In genomic region chr2:46997884-46998283, GRCh38 we compare ENCODE assay signal across 26 cellular contexts.
"Had no signal": no experiment of that assay in that cellular context is flagged by ENCODE, and none has a peak within 500 bp of the region (broad histone marks: within the 10 kb centered on the region; RNA-seq: fewer than 3 reads in every experiment).

No MANE protein-coding gene starts in this region.

- H3K27me3 Mint-ChIP-seq: activated CD4-positive, alpha-beta T cell treated with anti-CD3 and anti-CD28 coated beads for 36 hours; activated CD8-positive, alpha-beta memory T cell treated with anti-CD3 and anti-CD28 coated beads, Interleukin-2, amount 10 ng/mL, durations not matched to agents 7 days and 5 days; stimulated activated naive CD8-positive, alpha-beta T cell treated with anti-CD3 and anti-CD28 coated beads, Interleukin-15, Interleukin-2, amounts not matched to agents 100 ng/mL and 50 ng/mL, for 24 hours had no signal

- H3K36me3 ChIP-seq: cardiac muscle cell, uterus had no signal

- H3K4me3 ChIP-seq: body of pancreas, cardiac muscle cell, heart right ventricle, left ventricle myocardium inferior, lung, right lobe of liver, suprapubic skin, tibial nerve, uterus had no signal

- H3K27ac Mint-ChIP-seq: activated CD4-positive, alpha-beta T cell treated with anti-CD3 and anti-CD28 coated beads for 36 hours; activated CD8-positive, alpha-beta memory T cell treated with anti-CD3 and anti-CD28 coated beads, Interleukin-2, amount 10 ng/mL, durations not matched to agents 7 days and 5 days; activated CD8-positive, alpha-beta T cell treated with anti-CD3 and anti-CD28 coated beads, Interleukin-2, amount 10 ng/mL, durations not matched to agents 7 days and 5 days; activated naive CD4-positive, alpha-beta T cell treated with anti-CD3 and anti-CD28 coated beads, Interleukin-2, amount 50 U/mL, for 72 hours; endodermal cell; stimulated activated naive CD8-positive, alpha-beta T cell treated with anti-CD3 and anti-CD28 coated beads, Interleukin-15, Interleukin-2, amounts not matched to agents 100 ng/mL and 50 ng/mL, for 24 hours had no signal

- H3K9me3 ChIP-seq: body of pancreas, heart right ventricle, left ventricle myocardium inferior, neutrophil, right lobe of liver, suprapubic skin, tibial nerve, uterus had no signal

- DNase-seq: activated CD4-positive, alpha-beta T cell treated with anti-CD3 and anti-CD28 coated beads for 36 hours; activated CD4-positive, CD25-positive, alpha-beta regulatory T cell; activated CD8-positive, alpha-beta memory T cell treated with anti-CD3 and anti-CD28 coated beads, Interleukin-2, amount 10 ng/mL, durations not matched to agents 7 days and 5 days; activated CD8-positive, alpha-beta T cell treated with anti-CD3 and anti-CD28 coated beads, Interleukin-2, amount 10 ng/mL, durations not matched to agents 7 days and 5 days; activated naive CD4-positive, alpha-beta T cell; activated T-cell treated with anti-CD3 and anti-CD28 coated beads, Interleukin-2, amount 50 U/mL, for 48 hours; anterior cingulate cortex; body of pancreas; endodermal cell; foreskin keratinocyte; heart right ventricle; left ventricle myocardium inferior; mesendoderm; nephron progenitor cell; right lobe of liver; stimulated activated CD4-positive, alpha-beta T cell treated with anti-CD3 and anti-CD28 coated beads, Interleukin-12 subunit alpha, Interleukin-12 subunit beta, amount 100 ng/mL, for 4 hours; stimulated activated CD4-positive, alpha-beta T cell treated with anti-CD3 and anti-CD28 coated beads, Interleukin-4, amount 100 ng/mL, for 1 hour; uterus had no signal

- H3K27ac ChIP-seq: body of pancreas, cardiac muscle cell, foreskin keratinocyte, heart right ventricle, left ventricle myocardium inferior, neutrophil, right lobe of liver, suprapubic skin, tibial nerve, uterus had no signal

- H3K4me3 Mint-ChIP-seq: activated CD4-positive, alpha-beta T cell treated with anti-CD3 and anti-CD28 coated beads for 36 hours; activated CD8-positive, alpha-beta memory T cell treated with anti-CD3 and anti-CD28 coated beads, Interleukin-2, amount 10 ng/mL, durations not matched to agents 7 days and 5 days; activated CD8-positive, alpha-beta T cell treated with anti-CD3 and anti-CD28 coated beads, Interleukin-2, amount 10 ng/mL, durations not matched to agents 7 days and 5 days; endodermal cell; nephron progenitor cell; stimulated activated naive CD8-positive, alpha-beta T cell treated with anti-CD3 and anti-CD28 coated beads, Interleukin-15, Interleukin-2, amounts not matched to agents 100 ng/mL and 50 ng/mL, for 24 hours had no signal

- H3K4me1 Mint-ChIP-seq: activated CD4-positive, alpha-beta T cell treated with anti-CD3 and anti-CD28 coated beads for 36 hours; activated CD8-positive, alpha-beta memory T cell treated with anti-CD3 and anti-CD28 coated beads, Interleukin-2, amount 10 ng/mL, durations not matched to agents 7 days and 5 days had no signal

- H3K27me3 ChIP-seq: body of pancreas, cardiac muscle cell, foreskin keratinocyte, heart right ventricle, neutrophil, right lobe of liver, suprapubic skin, tibial nerve, uterus had no signal

- ATAC-seq: activated CD4-positive, alpha-beta T cell treated with anti-CD3 and anti-CD28 coated beads for 36 hours; activated CD8-positive, alpha-beta memory T cell treated with anti-CD3 and anti-CD28 coated beads, Interleukin-2, amount 10 ng/mL, durations not matched to agents 7 days and 5 days; activated CD8-positive, alpha-beta T cell treated with anti-CD3 and anti-CD28 coated beads, Interleukin-2, amount 10 ng/mL, durations not matched to agents 7 days and 5 days; activated naive CD4-positive, alpha-beta T cell treated with anti-CD3 and anti-CD28 coated beads, Interleukin-2, amount 50 U/mL, for 72 hours; body of pancreas; esophagus mucosa; foreskin keratinocyte; heart right ventricle; right lobe of liver had no signal

- H3K9me3 Mint-ChIP-seq: activated naive CD4-positive, alpha-beta T cell treated with anti-CD3 and anti-CD28 coated beads, Interleukin-2, amount 50 U/mL, for 72 hours; endodermal cell; nephron progenitor cell; stimulated activated naive CD8-positive, alpha-beta T cell treated with anti-CD3 and anti-CD28 coated beads, Interleukin-15, Interleukin-2, amounts not matched to agents 100 ng/mL and 50 ng/mL, for 24 hours had no signal

- H3K4me1 ChIP-seq: body of pancreas, foreskin keratinocyte, right lobe of liver, uterus had no signal
